8 cellular contexts compared by ENCODE assay signal in genomic region chr11:449889-450808, GRCh38.
DNase-seq lines count a peak whose midpoint lies in the region; ATAC-seq and TF ChIP-seq lines count a peak whose summit lies in the region.

TSS of gene PTDSS2 (plus strand) at chr11:450279. CDS start at chr11:450456, 177 bp downstream.

- no peak for TF ChIP-seq CTCF in choroid plexus epithelial cell (conservative IDR thresholded peaks at IDR 0.05; ENCODE audit: low read depth, low read length)

- TF ChIP-seq POLR2A in GM19193 (IDR thresholded peaks at IDR 0.05; ENCODE audit: extremely low read depth, insufficient read depth, insufficient read length), result peak; percentile 71

- peak within 1 kb of the TSS; percentile 86 for H3K4me3 ChIP-seq in choroid plexus epithelial cell (ENCODE audit: low read depth, low read length)

- ATAC-seq in HG03439 (IDR thresholded peaks at IDR 0.05; ENCODE audit: unreplicated experiment), result peak; percentile 82

- peak within 1 kb of the TSS; percentile 87 for H3K27ac ChIP-seq in layer of hippocampus (ENCODE audit: low read depth, low read length)

- H3K27me3 ChIP-seq in layer of hippocampus (ENCODE audit: control insufficient read depth, insufficient read depth, low read length), result no peaks in the 10 kb centered on the region

- DNase-seq in AML-193 (lab: John Stamatoyannopoulos, UW) (peak; percentile 85 to 91), NCI-H510A treated with DMSO at 0.1 percent for 48 hours (lab: John Stamatoyannopoulos, UW) (peak; percentile 74), choroid plexus epithelial cell (ENCODE audit: low read depth) (peak; percentile 98)
- DNase-seq in activated CD4-positive, alpha-beta T cell treated with anti-CD3 and anti-CD28 coated beads for 24 hours (ENCODE audit: low read depth in 2 of 2), result peak; percentile 87 to 93
- peak; percentile 88 to 89 for DNase-seq in stimulated activated CD4-positive, alpha-beta T cell treated with anti-CD3 and anti-CD28 coated beads, Interleukin-1b, Interleukin-23, amount 100 ng/mL, for 4 hours (ENCODE audit: low read depth in 2 of 2)

Comparison
In these comparisons a context has a peak if more than half of its experiments do, and no peak if none do; other contexts are left out.
1. Peak in every context shown above with its lines: DNase-seq, ATAC-seq, H3K4me3 ChIP-seq and H3K27ac ChIP-seq.